In genomic region chrX:37993857-37994619, GRCh38 we compare ENCODE assay signal across 11 cellular contexts. TPM values are rescaled to one million over a fixed set of nuclear protein-coding genes. Genes with fewer than 3 reads are reported as not detected.
A peak's percentile ranks its signal among the peaks of the same experiment; 100 is the strongest.
DNase-seq lines count a peak whose midpoint lies in the region; ATAC-seq and TF ChIP-seq lines count a peak whose summit lies in the region.
"Had no signal": no experiment of that assay in that cellular context is flagged by ENCODE, and none has a peak within 500 bp of the region (broad histone marks: within the 10 kb centered on the region; RNA-seq: fewer than 3 reads in every experiment).

No MANE protein-coding gene starts in this region.

- in situ Hi-C loops in brain microvascular endothelial cell (cut with HindIII; ENCODE audit: low pct_ligation_motif_present, low sequenced_read_pairs) = no loop called here

- H3K9me3 ChIP-seq in CD4-positive, alpha-beta memory T cell (ENCODE audit: control insufficient read depth in 1 of 2, low read length in 2 of 2) = no peaks in the 10 kb centered on the region

- no peaks in the 10 kb centered on the region for H3K27me3 ChIP-seq in CD4-positive, alpha-beta memory T cell (ENCODE audit: insufficient read depth, low read length)
- H3K27me3 ChIP-seq in brain microvascular endothelial cell (replicated peaks) = no peaks in the 10 kb centered on the region

- intact Hi-C loops in CD4-positive, alpha-beta memory T cell (cut with micrococcal nuclease) = no loop called here

- no peaks in the 10 kb centered on the region for H3K9me3 Mint-ChIP-seq in CD4-positive, alpha-beta memory T cell
- H3K9me3 Mint-ChIP-seq: activated CD4-positive, alpha-beta memory T cell treated with anti-CD3 and anti-CD28 coated beads, Interleukin-2, amount 10 ng/mL, durations not matched to agents 7 days and 5 days had no signal

- ATAC-seq in GM19043 (IDR thresholded peaks at IDR 0.05; ENCODE audit: low read depth, unreplicated experiment) = peak; percentile 57
- no peak for ATAC-seq in HG02571 (IDR thresholded peaks at IDR 0.05; ENCODE audit: unreplicated experiment)

- no peaks in the 10 kb centered on the region for H3K4me1 ChIP-seq in CD4-positive, alpha-beta memory T cell (ENCODE audit: insufficient read depth, low read length)

- CTCF ChIA-PET in CD4-positive, alpha-beta memory T cell (lab: Charles Lee; ENCODE audit: partially characterized antibody) = no interaction called here

- POLR2A ChIA-PET in CD4-positive, alpha-beta memory T cell (lab: Charles Lee; ENCODE audit: partially characterized antibody) = no interaction called here

- TF ChIP-seq CTCF in brain microvascular endothelial cell (IDR thresholded peaks at IDR 0.05; ENCODE audit: low read depth, low read length, missing control alignments) = no peak

- no peak for TF ChIP-seq POLR2A in erythroblast (IDR thresholded peaks at IDR 0.05; ENCODE audit: low read length)

- H3K36me3 ChIP-seq in CD4-positive, alpha-beta memory T cell (ENCODE audit: insufficient read depth, low read length) = no peaks in the 10 kb centered on the region
- no peaks in the 10 kb centered on the region for H3K36me3 ChIP-seq in brain microvascular endothelial cell (replicated peaks)

- H3K4me3 Mint-ChIP-seq in CD4-positive, alpha-beta memory T cell = no peak overlapping the region
- H3K4me3 Mint-ChIP-seq: activated CD4-positive, alpha-beta memory T cell treated with anti-CD3 and anti-CD28 coated beads, Interleukin-2, amount 10 ng/mL, durations not matched to agents 7 days and 5 days; IgD-negative memory B cell had no signal

- H3K36me3 Mint-ChIP-seq in CD4-positive, alpha-beta memory T cell = no peaks in the 10 kb centered on the region

- H3K4me3 ChIP-seq in CD4-positive, alpha-beta memory T cell (ENCODE audit: low read length in 2 of 2) = no peak overlapping the region
- H3K4me3 ChIP-seq in brain microvascular endothelial cell (ENCODE audit: low read depth, low read length) = no peak overlapping the region

- H3K27ac Mint-ChIP-seq in CD4-positive, alpha-beta memory T cell = no peak overlapping the region
- H3K27ac Mint-ChIP-seq: activated CD4-positive, alpha-beta memory T cell treated with anti-CD3 and anti-CD28 coated beads, Interleukin-2, amount 10 ng/mL, durations not matched to agents 7 days and 5 days; progenitor cell of endocrine pancreas had no signal

- H3K4me1 Mint-ChIP-seq in CD4-positive, alpha-beta memory T cell = peaks cover 0 to 2% (median 0%) of the 10 kb centered on the region in 4 donors
- H3K4me1 Mint-ChIP-seq: activated CD4-positive, alpha-beta memory T cell treated with anti-CD3 and anti-CD28 coated beads, Interleukin-2, amount 10 ng/mL, durations not matched to agents 7 days and 5 days had no signal

- no peak overlapping the region for H3K27ac ChIP-seq in CD4-positive, alpha-beta memory T cell (ENCODE audit: low read depth, low read length)
- no peak overlapping the region for H3K27ac ChIP-seq in brain microvascular endothelial cell

- DNase-seq in CD4-positive, alpha-beta memory T cell = peak; percentile 19 to 44 (median 32)
- DNase-seq in NCI-H1105 (lab: John Stamatoyannopoulos, UW) (peak; percentile 94), erythroblast (lab: John Stamatoyannopoulos, UW) (peak; percentile 2), GM03348 (ENCODE audit: low spot score) (no peak), brain microvascular endothelial cell (no peak), RKO (ENCODE audit: low spot score) (no peak)
- DNase-seq: activated CD4-positive, alpha-beta memory T cell treated with anti-CD3 and anti-CD28 coated beads, Interleukin-2, amount 10 ng/mL, durations not matched to agents 7 days and 5 days had no signal

- H3K27me3 Mint-ChIP-seq in CD4-positive, alpha-beta memory T cell = peaks cover 0 to 2% of the 10 kb centered on the region in 2 donors
- H3K27me3 Mint-ChIP-seq: activated CD4-positive, alpha-beta memory T cell treated with anti-CD3 and anti-CD28 coated beads, Interleukin-2, amount 10 ng/mL, durations not matched to agents 7 days and 5 days; progenitor cell of endocrine pancreas had no signal

RNA-seq across cellular contexts. Expression of gene SYTL5, which starts 12.3 kb away (rescaled TPM):
- not detected for total RNA-seq in CD4-positive, alpha-beta memory T cell
- not detected for polyA plus RNA-seq in CD4-positive, alpha-beta memory T cell
- total RNA-seq: activated CD4-positive, alpha-beta memory T cell treated with anti-CD3 and anti-CD28 coated beads, Interleukin-2, amount 10 ng/mL, durations not matched to agents 7 days and 5 days had no signal
- polyA plus RNA-seq: IgD-negative memory B cell had no signal

Comparison
In these comparisons a context has a peak if more than half of its experiments do, and no peak if none do; other contexts are left out.
1. DNase-seq: peak in CD4-positive, alpha-beta memory T cell (5 of 5), NCI-H1105 (single experiment) and erythroblast (2 of 2); none in GM03348 (single experiment), brain microvascular endothelial cell (single experiment) and RKO (single experiment).